In genomic region chr3:49902511-49903345, GRCh38 we compare ENCODE assay signal across 8 cellular contexts. TPM values are rescaled to one million over a fixed set of nuclear protein-coding genes. Genes with fewer than 3 reads are reported as not detected.
A peak's percentile ranks its signal among the peaks of the same experiment; 100 is the strongest.
DNase-seq lines count a peak whose midpoint lies in the region; ATAC-seq and TF ChIP-seq lines count a peak whose summit lies in the region.
"Had no signal": no experiment of that assay in that cellular context is flagged by ENCODE, and none has a peak within 500 bp of the region (broad histone marks: within the 10 kb centered on the region; RNA-seq: fewer than 3 reads in every experiment).

No MANE protein-coding gene starts in this region.

- H3K9me3 ChIP-seq in heart right ventricle, result no peaks in the 10 kb centered on the region
- H3K9me3 ChIP-seq: right atrium auricular region had no signal

- H3K4me3 ChIP-seq in heart right ventricle, result peak overlapping the region in 9 of 10 donors; percentile 33 to 60 (median 46)

- peak overlapping the region in 7 of 10 donors; percentile 28 to 80 (median 65) for H3K27ac ChIP-seq in heart right ventricle

- DNase-seq in heart right ventricle (no peak), left cardiac atrium (no peak), immature natural killer cell (no peak), NCI-H1092 (lab: John Stamatoyannopoulos, UW) (no peak), NOMO-1 (lab: John Stamatoyannopoulos, UW; ENCODE audit: unreplicated experiment in 2 of 2) (no peak)
- no peak for DNase-seq in effector memory CD8-positive, alpha-beta T cell

- TF ChIP-seq CTCF in heart right ventricle (IDR thresholded peaks at IDR 0.05), result no peak

- WGBS in heart right ventricle, 2 donors, result 92 to 95% methylated on average over 44 of the region's 44 CpGs

- peaks cover 8 to 61% (median 39%) of the 10 kb centered on the region in 9 donors for H3K4me1 ChIP-seq in heart right ventricle

- H3K27me3 Mint-ChIP-seq in immature natural killer cell (ENCODE audit: low read depth in 3 of 3), result peaks cover 0 to 2% (median 0%) of the 10 kb centered on the region in 3 donors
- H3K27me3 Mint-ChIP-seq in effector memory CD8-positive, alpha-beta T cell, result no peaks in the 10 kb centered on the region
- H3K27me3 Mint-ChIP-seq: T-cell had no signal

- H3K9me3 Mint-ChIP-seq in immature natural killer cell, result no peaks in the 10 kb centered on the region
- H3K9me3 Mint-ChIP-seq in effector memory CD8-positive, alpha-beta T cell, result no peaks in the 10 kb centered on the region
- H3K9me3 Mint-ChIP-seq: T-cell had no signal

- intact Hi-C loops in heart right ventricle (cut with DNase I) (loop anchor here in 8 of 10 donors (1.0 to 10.0 kb wide), 8 partner anchors 40 to 198 kb away; partner anchors contain the start of genes TRAIP (in 4 of the 8), GMPPB (in 1 of the 8) and INKA1 (in 1 of the 8)), left cardiac atrium (cut with DNase I) (no loop called here)

- no peaks in the 10 kb centered on the region for H3K27me3 ChIP-seq in heart right ventricle
- H3K27me3 ChIP-seq: right atrium auricular region had no signal

- no peaks in the 10 kb centered on the region for H3K36me3 ChIP-seq in heart right ventricle
- H3K36me3 ChIP-seq: right atrium auricular region had no signal

- peak overlapping the region in 4 of 5 donors; percentile 50 to 93 (median 62) for H3K4me3 Mint-ChIP-seq in immature natural killer cell
- no peak overlapping the region for H3K4me3 Mint-ChIP-seq in effector memory CD8-positive, alpha-beta T cell

- H3K27ac Mint-ChIP-seq in immature natural killer cell, result no peak overlapping the region
- H3K27ac Mint-ChIP-seq in effector memory CD8-positive, alpha-beta T cell, result no peak overlapping the region
- H3K27ac Mint-ChIP-seq: T-cell had no signal

- no peaks in the 10 kb centered on the region for H3K36me3 Mint-ChIP-seq in immature natural killer cell
- no peaks in the 10 kb centered on the region for H3K36me3 Mint-ChIP-seq in effector memory CD8-positive, alpha-beta T cell (ENCODE audit: insufficient read depth)
- H3K36me3 Mint-ChIP-seq: T-cell had no signal

- peaks cover 23% of the 10 kb centered on the region in 2 donors for H3K4me1 Mint-ChIP-seq in immature natural killer cell
- H3K4me1 Mint-ChIP-seq in effector memory CD8-positive, alpha-beta T cell (ENCODE audit: low read depth in 2 of 2), result peaks cover 12 to 18% of the 10 kb centered on the region in 2 donors

- peak in 1 of 8 donors; percentile 11 for ATAC-seq in heart right ventricle
- ATAC-seq in left cardiac atrium, result no peak
- ATAC-seq in effector memory CD8-positive, alpha-beta T cell (replicated peaks), result no peak

RNA-seq across cellular contexts. Expression of gene MST1R, which starts 0.9 kb away (rescaled TPM):
- total RNA-seq in heart right ventricle (1 to 10 TPM in 8 of 10 donors, under 1 TPM in 2; 0.53 to 4.4 (median 1.6) TPM), left cardiac atrium (1 to 10 TPM; 1.7 to 1.8 TPM)
- polyA plus RNA-seq in heart right ventricle (1 to 10 TPM; 1.7 to 7.1 TPM), immature natural killer cell (1 to 10 TPM in 1 of 3 donors, under 1 TPM in 1, not detected in 1; 0.68 to 1.1 TPM)

RNA-seq across cellular contexts. Expression of gene MON1A, which starts 26.9 kb away (rescaled TPM):
- total RNA-seq in heart right ventricle (1 to 10 TPM; 5.3 to 8.2 (median 6.7) TPM), left cardiac atrium (1 to 10 TPM; 7.3 to 9.4 TPM)
- polyA plus RNA-seq in heart right ventricle (10 to 100 TPM in 1 of 2 donors, 1 to 10 TPM in 1; 6.5 to 10.6 TPM), immature natural killer cell (10 to 100 TPM; 11.5 to 24.0 (median 12.1) TPM)

RNA-seq across cellular contexts. Expression of gene CAMKV, which starts 33.0 kb away (rescaled TPM):
- total RNA-seq in heart right ventricle, result not detected
- not detected for polyA plus RNA-seq in heart right ventricle
- total RNA-seq in left cardiac atrium, result not detected
- polyA plus RNA-seq in immature natural killer cell, result not detected
- total RNA-seq: right atrium auricular region had no signal

RNA-seq across cellular contexts. Expression of gene RBM6, which starts 37.2 kb away (rescaled TPM):
- total RNA-seq in heart right ventricle (10 to 100 TPM; 29.8 to 57.6 (median 37.6) TPM), left cardiac atrium (10 to 100 TPM; 38.2 to 45.4 TPM)
- polyA plus RNA-seq in heart right ventricle (100 to 1,000 TPM in 1 of 2 donors, 10 to 100 TPM in 1; 26.0 to 208 TPM), immature natural killer cell (10 to 100 TPM in 2 of 3 donors, 1 to 10 TPM in 1; 7.5 to 39.7 (median 19.2) TPM)

RNA-seq across cellular contexts. Expression of gene TRAIP, which starts 46.4 kb away (rescaled TPM):
- total RNA-seq in heart right ventricle, result 1 to 10 TPM in 7 of 10 donors, under 1 TPM in 3; 0.20 to 2.4 (median 1.4) TPM
- polyA plus RNA-seq in heart right ventricle, result 1 to 10 TPM in 1 of 2 donors, under 1 TPM in 1; 0.96 to 1.6 TPM
- 1 to 10 TPM; 1.4 to 1.7 TPM for total RNA-seq in left cardiac atrium
- 1 to 10 TPM in 2 of 3 donors, not detected in 1; 1.4 to 1.5 TPM for polyA plus RNA-seq in immature natural killer cell

Comparison
In these comparisons a context has a peak if more than half of its experiments do, and no peak if none do; other contexts are left out.
1. intact Hi-C loops: an anchor here in heart right ventricle (1.0 to 10.0 kb wide); none called in left cardiac atrium.
2. H3K4me3 Mint-ChIP-seq: peak in immature natural killer cell (4 of 5); none in effector memory CD8-positive, alpha-beta T cell (0 of 2).